In genomic region chr14:61751475-61751989, GRCh38 we compare ENCODE assay signal across 9 cellular contexts. TPM values are rescaled to one million over a fixed set of nuclear protein-coding genes. Genes with fewer than 3 reads are reported as not detected.
A peak's percentile ranks its signal among the peaks of the same experiment; 100 is the strongest.
DNase-seq lines count a peak whose midpoint lies in the region; ATAC-seq, FAIRE-seq and TF ChIP-seq lines count a peak whose summit lies in the region.
"Had no signal": no experiment of that assay in that cellular context is flagged by ENCODE, and none has a peak within 500 bp of the region (broad histone marks: within the 10 kb centered on the region; RNA-seq: fewer than 3 reads in every experiment).

No MANE protein-coding gene starts in this region.

- H3K9me3 ChIP-seq in skeletal muscle tissue (ENCODE audit: control insufficient read depth in 3 of 3, low read length in 3 of 3) = no peaks in the 10 kb centered on the region

- no peak for TF ChIP-seq CTCF in foreskin fibroblast (IDR thresholded peaks at IDR 0.05; ENCODE audit: low read depth, low read length)

- DNase-seq in GM19239 (ENCODE audit: insufficient read length, low spot score) (no peak), T-cell (no peak), foreskin fibroblast (no peak), NCI-H2196 (lab: John Stamatoyannopoulos, UW; ENCODE audit: unreplicated experiment) (no peak)
- DNase-seq: NCI-H187 treated with DMSO at 0.1 percent for 48 hours had no signal

- ATAC-seq in T-cell (replicated peaks in 1 of 4) (no peak), GM19324 (IDR thresholded peaks at IDR 0.05; ENCODE audit: low FRiP score, unreplicated experiment) (no peak), GM18868 (IDR thresholded peaks at IDR 0.05; ENCODE audit: unreplicated experiment) (no peak), GM19351 (IDR thresholded peaks at IDR 0.05; ENCODE audit: unreplicated experiment) (no peak)

- peak overlapping the region; percentile 81 to 90 (median 88) for H3K9ac ChIP-seq in skeletal muscle tissue (ENCODE audit: low read depth in 1 of 3, low read length in 3 of 3)

- peak overlapping the region in 1 of 2 donors; percentile 36 for H3K27ac Mint-ChIP-seq in T-cell

- H3K4me3 Mint-ChIP-seq in T-cell = peak overlapping the region; percentile 55 to 84 (median 72)

- POLR2A ChIA-PET in T-cell (lab: Charles Lee) = interaction anchor here in 1 of 2 donors (1.1 kb wide), 1 partner anchor 11 kb away, joined by 3 read pairs; the partner anchor contains the start of gene SNAPC1

- no peaks in the 10 kb centered on the region for H3K27me3 ChIP-seq in skeletal muscle tissue (ENCODE audit: control insufficient read depth in 3 of 3, insufficient read depth in 3 of 3, low read length in 3 of 3)

- peaks cover 6% of the 10 kb centered on the region for H3K36me3 Mint-ChIP-seq in T-cell

- H3K36me3 ChIP-seq in skeletal muscle tissue (ENCODE audit: control insufficient read depth in 3 of 3, insufficient read depth in 3 of 3, low read length in 3 of 3) = peaks cover 0 to 5% (median 0%) of the 10 kb centered on the region in 3 donors

- H3K4me3 ChIP-seq in foreskin fibroblast (ENCODE audit: low read depth in 1 of 2, low read length in 2 of 2) (peak overlapping the region; percentile 20 to 52), skeletal muscle tissue (ENCODE audit: low read length in 3 of 3) (peak overlapping the region; percentile 77 to 79 (median 78))

- no peaks in the 10 kb centered on the region for H3K9me3 Mint-ChIP-seq in T-cell

- CTCF ChIA-PET in T-cell (lab: Charles Lee) = interaction anchor here in 1 of 2 donors (0.6 to 1.2 kb wide), 2 partner anchors 10 to 89 kb away, joined by 3 to 9 read pairs; partner anchors contain the start of gene SNAPC1

- peak overlapping the region; percentile 89 for H3K27ac ChIP-seq in skeletal muscle tissue (ENCODE audit: low read depth, low read length)

- H3K27me3 Mint-ChIP-seq in T-cell = no peaks in the 10 kb centered on the region

- H3K4me1 Mint-ChIP-seq in T-cell = peaks cover 8 to 20% (median 11%) of the 10 kb centered on the region in 3 donors

- peak; percentile 66 for FAIRE-seq in GM19239 (lab: Jason Lieb, UNC)

- H3K4me1 ChIP-seq in skeletal muscle tissue (ENCODE audit: control insufficient read depth in 3 of 3, insufficient read depth in 3 of 3, low read length in 3 of 3) = peaks cover 0 to 4% (median 4%) of the 10 kb centered on the region in 3 donors

RNA-seq across cellular contexts. Expression of gene SNAPC1, which starts 10.7 kb away (rescaled TPM):
- total RNA-seq in T-cell = 1 to 10 TPM; 2.8 to 6.4 (median 4.0) TPM
- 5.2 TPM for total RNA-seq in skeletal muscle tissue

RNA-seq across cellular contexts. Expression of gene HIF1A, which starts 56.2 kb away (rescaled TPM):
- total RNA-seq in T-cell = 100 to 1,000 TPM in 2 of 5 donors, 10 to 100 TPM in 3; 80.2 to 200 (median 87.8) TPM
- 42.3 TPM for total RNA-seq in skeletal muscle tissue
